Comparison of ENCODE assay signal across 25 cellular contexts in the genomic region with DNA sequence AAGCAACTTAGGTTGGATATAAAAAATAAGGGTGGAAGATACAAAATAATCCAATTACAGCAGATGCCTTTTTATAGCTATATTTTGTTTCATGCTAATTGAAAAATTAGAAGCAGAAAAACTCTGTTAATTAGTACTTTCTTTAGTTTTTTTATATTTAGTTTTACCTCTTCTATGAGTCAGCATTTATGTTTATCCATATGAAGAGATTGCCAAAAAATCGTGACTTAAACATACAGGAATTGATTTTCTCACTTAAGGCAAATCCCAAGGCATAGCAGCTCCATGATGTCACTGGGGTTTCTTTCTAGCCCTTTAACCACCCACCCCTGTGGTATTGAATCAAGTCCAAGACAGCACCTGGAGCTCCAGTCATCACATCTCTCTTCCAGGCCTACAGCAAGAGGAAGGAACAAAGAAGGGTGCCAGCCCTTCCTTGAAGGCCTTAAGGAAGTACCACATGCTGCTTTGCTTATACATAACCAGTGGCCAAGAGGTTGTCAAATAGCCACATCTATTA.
DNase-seq lines count a peak whose midpoint lies in the region; ATAC-seq and TF ChIP-seq lines count a peak whose summit lies in the region.
"Had no signal": no experiment of that assay in that cellular context is flagged by ENCODE, and none has a peak within 500 bp of the region (broad histone marks: within the 10 kb centered on the region; RNA-seq: fewer than 3 reads in every experiment).

No MANE protein-coding gene starts in this region.

- no peak for TF ChIP-seq CTCF in fibroblast of mammary gland (conservative IDR thresholded peaks at IDR 0.05; ENCODE audit: control insufficient read depth, insufficient read depth, low read depth, low read length)

- no peaks in the 10 kb centered on the region for H3K9me3 ChIP-seq in SJCRH30 (replicated peaks)
- H3K9me3 ChIP-seq: ascending aorta, Caco-2, colonic mucosa, tibial nerve had no signal

- H3K36me3 Mint-ChIP-seq in activated CD4-positive, alpha-beta memory T cell treated with anti-CD3 and anti-CD28 coated beads, Interleukin-2, amount 10 ng/mL, durations not matched to agents 7 days and 5 days (ENCODE audit: low read depth) = no peaks in the 10 kb centered on the region

- H3K4me3 ChIP-seq in SJCRH30 (no peak overlapping the region), fibroblast of mammary gland (ENCODE audit: control insufficient read depth, low read depth, low read length) (no peak overlapping the region)
- H3K4me3 ChIP-seq: ascending aorta, colonic mucosa, lung, tibial nerve had no signal

- H3K36me3 ChIP-seq in SJCRH30 = no peaks in the 10 kb centered on the region
- H3K36me3 ChIP-seq: ascending aorta, colonic mucosa, tibial nerve had no signal

- no peak overlapping the region for H3K4me3 Mint-ChIP-seq in activated CD4-positive, alpha-beta memory T cell treated with anti-CD3 and anti-CD28 coated beads, Interleukin-2, amount 10 ng/mL, durations not matched to agents 7 days and 5 days
- H3K4me3 Mint-ChIP-seq: activated T-cell treated with anti-CD3 and anti-CD28 coated beads, Interleukin-2, amount 50 U/mL, for 4 hours; endodermal cell; HFFc6 had no signal

- peaks cover 5% of the 10 kb centered on the region for H3K9me3 Mint-ChIP-seq in activated CD4-positive, alpha-beta memory T cell treated with anti-CD3 and anti-CD28 coated beads, Interleukin-2, amount 10 ng/mL, durations not matched to agents 7 days and 5 days
- H3K9me3 Mint-ChIP-seq: endodermal cell, HFFc6 had no signal

- ATAC-seq in GM21390 (IDR thresholded peaks at IDR 0.05; ENCODE audit: unreplicated experiment) (no peak), HG03520 (IDR thresholded peaks at IDR 0.05; ENCODE audit: unreplicated experiment) (no peak), HG02973 (IDR thresholded peaks at IDR 0.05; ENCODE audit: unreplicated experiment) (no peak)
- ATAC-seq: activated T-cell treated with anti-CD3 and anti-CD28 coated beads, Interleukin-2, amount 50 U/mL, for 4 hours; stimulated activated naive CD8-positive, alpha-beta T cell treated with anti-CD3 and anti-CD28 coated beads, Interleukin-15, Interleukin-2, amounts not matched to agents 100 U/mL and 50 U/mL, for 24 hours had no signal

- H3K27me3 ChIP-seq in SJCRH30 = no peaks in the 10 kb centered on the region
- H3K27me3 ChIP-seq: ascending aorta, colonic mucosa, tibial nerve had no signal

- H3K27ac Mint-ChIP-seq in activated CD4-positive, alpha-beta memory T cell treated with anti-CD3 and anti-CD28 coated beads, Interleukin-2, amount 10 ng/mL, durations not matched to agents 7 days and 5 days = no peak overlapping the region
- H3K27ac Mint-ChIP-seq: endodermal cell, HFFc6 had no signal

- no peaks in the 10 kb centered on the region for H3K27me3 Mint-ChIP-seq in activated CD4-positive, alpha-beta memory T cell treated with anti-CD3 and anti-CD28 coated beads, Interleukin-2, amount 10 ng/mL, durations not matched to agents 7 days and 5 days

- POLR2A ChIA-PET in activated CD4-positive, alpha-beta memory T cell treated with anti-CD3 and anti-CD28 coated beads, Interleukin-2, amount 10 ng/mL, durations not matched to agents 7 days and 5 days (lab: Charles Lee) = no interaction called here

- H3K27ac ChIP-seq in SJCRH30 = no peak overlapping the region
- H3K27ac ChIP-seq: ascending aorta, colonic mucosa, KMS-11, tibial nerve had no signal

- DNase-seq in HPDE6-E6E7 (ENCODE audit: extremely low spot score) = peak; percentile 3
- DNase-seq in SJCRH30 = peak; percentile 4 to 21
- DNase-seq in fibroblast of mammary gland (ENCODE audit: low read depth) = peak; percentile 68
- DNase-seq in activated CD4-positive, alpha-beta memory T cell treated with anti-CD3 and anti-CD28 coated beads, Interleukin-2, amount 10 ng/mL, durations not matched to agents 7 days and 5 days = no peak
- DNase-seq: activated CD4-positive, CD25-positive, alpha-beta regulatory T cell treated with anti-CD3 and anti-CD28 coated beads, Interleukin-2, amount 50 U/mL, for 72 hours; activated naive CD4-positive, alpha-beta T cell treated with anti-CD3 and anti-CD28 coated beads, Interleukin-2, amount 50 U/mL, for 16 hours; activated T-cell treated with anti-CD3 and anti-CD28 coated beads, Interleukin-2, amount 50 U/mL, for 4 hours; Caco-2; colonic mucosa; endodermal cell; HFFc6; hypothalamus; islet precursor cell; NCI-H1092; nucleus accumbens; RPMI8226; stimulated activated CD4-positive, alpha-beta T cell treated with anti-CD3 and anti-CD28 coated beads, Interleukin-4, amount 100 ng/mL, for 1 hour; stimulated activated naive CD8-positive, alpha-beta T cell treated with anti-CD3 and anti-CD28 coated beads, Interleukin-15, Interleukin-2, amounts not matched to agents 100 U/mL and 50 U/mL, for 24 hours had no signal

- no peaks in the 10 kb centered on the region for H3K4me1 Mint-ChIP-seq in activated CD4-positive, alpha-beta memory T cell treated with anti-CD3 and anti-CD28 coated beads, Interleukin-2, amount 10 ng/mL, durations not matched to agents 7 days and 5 days
- H3K4me1 Mint-ChIP-seq: endodermal cell had no signal

- CTCF ChIA-PET in activated CD4-positive, alpha-beta memory T cell treated with anti-CD3 and anti-CD28 coated beads, Interleukin-2, amount 10 ng/mL, durations not matched to agents 7 days and 5 days (lab: Charles Lee) = no interaction called here

- no peaks in the 10 kb centered on the region for H3K4me1 ChIP-seq in SJCRH30
- H3K4me1 ChIP-seq: ascending aorta, Caco-2, colonic mucosa, tibial nerve had no signal
